Comparison of ENCODE assay signal across 9 cellular contexts in the genomic region with DNA sequence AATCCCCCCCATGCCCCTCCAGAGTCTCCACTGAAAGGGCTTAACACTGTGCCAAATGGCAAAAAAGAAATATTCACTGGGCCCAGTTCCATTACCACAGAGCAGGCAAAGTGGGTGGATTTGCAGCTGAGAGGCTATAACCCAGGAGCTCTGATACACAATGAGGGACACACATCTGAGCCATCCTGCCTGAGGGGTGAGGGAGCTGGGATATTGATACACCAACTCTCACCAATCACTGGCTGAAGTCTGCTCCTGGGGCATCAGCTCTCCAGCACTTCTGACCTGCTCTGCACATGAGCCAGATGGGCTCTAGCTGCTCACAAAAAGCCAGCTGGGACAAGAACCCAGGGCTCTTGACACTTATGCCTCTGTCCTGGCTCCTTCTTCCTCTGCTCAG. TPM values are rescaled to one million over a fixed set of nuclear protein-coding genes. Genes with fewer than 3 reads are reported as not detected.
"Had no signal": no experiment of that assay in that cellular context is flagged by ENCODE, and none has a peak within 500 bp of the region (broad histone marks: within the 10 kb centered on the region; RNA-seq: fewer than 3 reads in every experiment).

No MANE protein-coding gene starts in this region.

- DNase-seq: GM23248, GOT3, H9, IMR-90, KG1 had no signal

- FAIRE-seq: HTR-8/SVneo, K562 had no signal

- H3K4me3 ChIP-seq: GM23248, K562 had no signal

- H3K27ac ChIP-seq: GM23248 had no signal

- H3K9ac ChIP-seq: GM23248 had no signal

RNA-seq across cellular contexts. Expression of gene BPIFB1, which starts 4.9 kb away (rescaled TPM):
- total RNA-seq: GM23248, H9, HT-29, IMR-90, K562 had no signal
- polyA plus RNA-seq: GM23248, IMR-90, K562 had no signal

RNA-seq across cellular contexts. Expression of gene BPIFA1, which starts 52.1 kb away (rescaled TPM):
- total RNA-seq: GM23248, H4, H9, HT-29, IMR-90, K562 had no signal
- polyA plus RNA-seq: GM23248, IMR-90, K562 had no signal
